In the genomic region with DNA sequence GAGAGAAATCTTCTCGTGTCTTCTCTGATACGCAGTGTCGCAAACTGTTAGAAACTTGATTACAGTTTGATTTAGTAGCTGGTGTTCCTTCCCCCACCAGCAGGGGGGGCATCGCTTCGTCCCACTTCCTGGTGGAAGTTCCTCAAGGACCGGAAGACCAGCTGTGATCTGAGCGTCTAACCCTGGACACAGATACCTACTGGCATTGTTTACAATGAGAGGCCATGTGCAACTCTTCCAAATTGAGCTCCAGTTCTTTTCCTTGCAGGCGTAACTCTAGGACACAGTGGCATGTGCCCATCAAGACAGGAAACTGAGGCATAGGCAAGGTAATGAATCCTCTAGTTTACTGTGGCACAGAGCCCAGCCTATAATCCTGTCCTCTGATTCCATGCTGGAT, we compare ENCODE assay signal across 8 cellular contexts.
DNase-seq lines count a peak whose midpoint lies in the region; ATAC-seq lines count a peak whose summit lies in the region.

No MANE protein-coding gene starts in this region.

- peak; percentile 23 to 38 for DNase-seq in activated CD4-positive, alpha-beta T cell treated with anti-CD3 and anti-CD28 coated beads for 24 hours (ENCODE audit: low read depth in 2 of 2)
- DNase-seq in activated CD4-positive, alpha-beta T cell treated with anti-CD3 and anti-CD28 coated beads for 1 hour, result no peak
- DNase-seq in NCI-H1694 treated with DMSO at 0.1 percent for 48 hours (lab: John Stamatoyannopoulos, UW), result peak; percentile 1
- peak; percentile 72 for DNase-seq in iPS-NIHi11 (ENCODE audit: low spot score)
- peak; percentile 7 to 66 for DNase-seq in stimulated activated effector memory CD8-positive, alpha-beta T cell treated with anti-CD3 and anti-CD28 coated beads, Interleukin-12 subunit alpha, Interleukin-12 subunit beta, amount 100 ng/mL, for 72 hours (ENCODE audit: low spot score in 2 of 2)
- DNase-seq in GDM1 (lab: John Stamatoyannopoulos, UW), result no peak

- peak overlapping the region; percentile 58 for H3K27ac Mint-ChIP-seq in activated T-helper 17 cell treated with anti-CD3 and anti-CD28 coated beads, Interleukin-2, amount 50 U/mL, for 72 hours
- peak overlapping the region; percentile 77 for H3K27ac Mint-ChIP-seq in stimulated activated effector memory CD8-positive, alpha-beta T cell treated with anti-CD3 and anti-CD28 coated beads, Interleukin-12 subunit alpha, Interleukin-12 subunit beta, amount 100 ng/mL, for 72 hours

- H3K36me3 Mint-ChIP-seq in activated T-helper 17 cell treated with anti-CD3 and anti-CD28 coated beads, Interleukin-2, amount 50 U/mL, for 72 hours (ENCODE audit: low read depth), result no peaks in the 10 kb centered on the region
- peaks cover 17% of the 10 kb centered on the region for H3K36me3 Mint-ChIP-seq in stimulated activated effector memory CD8-positive, alpha-beta T cell treated with anti-CD3 and anti-CD28 coated beads, Interleukin-12 subunit alpha, Interleukin-12 subunit beta, amount 100 ng/mL, for 72 hours

- H3K9me3 Mint-ChIP-seq in activated T-helper 17 cell treated with anti-CD3 and anti-CD28 coated beads, Interleukin-2, amount 50 U/mL, for 72 hours, result no peaks in the 10 kb centered on the region
- H3K9me3 Mint-ChIP-seq in stimulated activated effector memory CD8-positive, alpha-beta T cell treated with anti-CD3 and anti-CD28 coated beads, Interleukin-12 subunit alpha, Interleukin-12 subunit beta, amount 100 ng/mL, for 72 hours, result no peaks in the 10 kb centered on the region

- peaks cover 17% of the 10 kb centered on the region for H3K4me1 Mint-ChIP-seq in activated T-helper 17 cell treated with anti-CD3 and anti-CD28 coated beads, Interleukin-2, amount 50 U/mL, for 72 hours
- peaks cover 37% of the 10 kb centered on the region for H3K4me1 Mint-ChIP-seq in stimulated activated effector memory CD8-positive, alpha-beta T cell treated with anti-CD3 and anti-CD28 coated beads, Interleukin-12 subunit alpha, Interleukin-12 subunit beta, amount 100 ng/mL, for 72 hours

- H3K4me3 Mint-ChIP-seq in activated T-helper 17 cell treated with anti-CD3 and anti-CD28 coated beads, Interleukin-2, amount 50 U/mL, for 72 hours, result peak overlapping the region; percentile 48
- no peak overlapping the region for H3K4me3 Mint-ChIP-seq in stimulated activated effector memory CD8-positive, alpha-beta T cell treated with anti-CD3 and anti-CD28 coated beads, Interleukin-12 subunit alpha, Interleukin-12 subunit beta, amount 100 ng/mL, for 72 hours

- no peak for ATAC-seq in activated T-helper 17 cell treated with anti-CD3 and anti-CD28 coated beads, Interleukin-2, amount 50 U/mL, for 72 hours (replicated peaks)
- no peak for ATAC-seq in stimulated activated effector memory CD8-positive, alpha-beta T cell treated with anti-CD3 and anti-CD28 coated beads, Interleukin-12 subunit alpha, Interleukin-12 subunit beta, amount 100 ng/mL, for 72 hours
- no peak for ATAC-seq in GM21447 (IDR thresholded peaks at IDR 0.05; ENCODE audit: unreplicated experiment)

- no peaks in the 10 kb centered on the region for H3K27me3 Mint-ChIP-seq in activated T-helper 17 cell treated with anti-CD3 and anti-CD28 coated beads, Interleukin-2, amount 50 U/mL, for 72 hours

Comparison
In these comparisons a context has a peak if more than half of its experiments do, and no peak if none do; other contexts are left out.
1. DNase-seq: peak in activated CD4-positive, alpha-beta T cell treated with anti-CD3 and anti-CD28 coated beads for 24 hours (2 of 2), NCI-H1694 treated with DMSO at 0.1 percent for 48 hours (single experiment), iPS-NIHi11 (single experiment) and stimulated activated effector memory CD8-positive, alpha-beta T cell treated with anti-CD3 and anti-CD28 coated beads, Interleukin-12 subunit alpha, Interleukin-12 subunit beta, amount 100 ng/mL, for 72 hours (2 of 2); none in activated CD4-positive, alpha-beta T cell treated with anti-CD3 and anti-CD28 coated beads for 1 hour (single experiment) and GDM1 (single experiment).